In genomic region chr9:35033101-35033500, GRCh38 we compare ENCODE assay signal across 24 cellular contexts. TPM values are rescaled to one million over a fixed set of nuclear protein-coding genes. Genes with fewer than 3 reads are reported as not detected.
DNase-seq lines count a peak whose midpoint lies in the region; FAIRE-seq and TF ChIP-seq lines count a peak whose summit lies in the region.
"Had no signal": no experiment of that assay in that cellular context is flagged by ENCODE, and none has a peak within 500 bp of the region (broad histone marks: within the 10 kb centered on the region; RNA-seq: fewer than 3 reads in every experiment).

No MANE protein-coding gene starts in this region.

- peaks cover 20 to 23% of the 10 kb centered on the region in 2 experiments; a peak in 4 of 5 replicates for H3K9me3 Mint-ChIP-seq in H9
- H3K9me3 Mint-ChIP-seq: CD4-positive, alpha-beta memory T cell; CD4-positive, CD25-positive, alpha-beta regulatory T cell; CD8-positive, alpha-beta memory T cell had no signal

- H3K9me3 ChIP-seq in H9 (ENCODE audit: control insufficient read depth, low read depth, low read length) (peaks cover 20% of the 10 kb centered on the region), kidney (ENCODE audit: control insufficient read depth in 1 of 2, low read length in 2 of 2) (no peaks in the 10 kb centered on the region)
- H3K9me3 ChIP-seq: BE2C had no signal

- no CpG with 5 or more reads among the region's 2 CpGs for WGBS in H9 (ENCODE audit: extremely low coverage, insufficient read length, low lambda C conversion rate)

- H3K27me3 ChIP-seq in H9 (ENCODE audit: insufficient read depth, low read length), result no peaks in the 10 kb centered on the region
- H3K27me3 ChIP-seq: BE2C, BLaER1 had no signal

- H3K9ac ChIP-seq in H9 (ENCODE audit: extremely low read depth, insufficient read length, low read length) (no peak overlapping the region), kidney (ENCODE audit: low read length in 2 of 2) (no peak overlapping the region)
- H3K9ac ChIP-seq: BLaER1 had no signal

- H2BK120ac ChIP-seq in H9 (ENCODE audit: low read depth, low read length, poor library complexity, severe bottlenecking), result no peak overlapping the region

- H3K4ac ChIP-seq in H9 (ENCODE audit: low read depth, low read length), result no peak overlapping the region

- no peak overlapping the region for H3K56ac ChIP-seq in H9 (ENCODE audit: insufficient read length, low read depth, low read length)

- H3K4me1 Mint-ChIP-seq in H9, result peaks cover 2 to 3% of the 10 kb centered on the region in 2 experiments

- H4K8ac ChIP-seq in H9 (replicated peaks; ENCODE audit: insufficient read length, low read depth, low read length), result no peak overlapping the region

- H3K36me3 Mint-ChIP-seq in H9 (ENCODE audit: insufficient read depth in 1 of 3, low read depth in 3 of 3), result peaks cover 14 to 27% (median 26%) of the 10 kb centered on the region in 3 experiments

- H2BK12ac ChIP-seq in H9 (ENCODE audit: insufficient read length, low read depth, low read length), result no peak overlapping the region

- no peaks in the 10 kb centered on the region for H3K36me3 ChIP-seq in kidney (ENCODE audit: control insufficient read depth in 1 of 2, insufficient read depth in 2 of 2, low read length in 2 of 2)
- H3K36me3 ChIP-seq: BE2C, BLaER1 had no signal

- no peak for FAIRE-seq in kidney (lab: Jason Lieb, UNC)
- FAIRE-seq: A204.1, GM12891 had no signal

- no peak overlapping the region for H2AFZ ChIP-seq in H9 (ENCODE audit: low read length)

- H3K27ac Mint-ChIP-seq in H9, result peak overlapping the region in 2 of 3 experiments; percentile 3 to 17; a peak in 2 of 7 replicates
- H3K27ac Mint-ChIP-seq: CD4-positive, alpha-beta memory T cell; CD4-positive, CD25-positive, alpha-beta regulatory T cell had no signal

- no peak overlapping the region for H2AK5ac ChIP-seq in H9 (ENCODE audit: insufficient read length, low read length)

- intact Hi-C loops in kidney (cut with DNase I), result no loop called here

- no peak overlapping the region for H4K5ac ChIP-seq in H9 (ENCODE audit: insufficient read length, low read depth, low read length)

- peak; percentile 3 for DNase-seq in GM10266 (ENCODE audit: extremely low spot score)
- no peak for DNase-seq in H9
- DNase-seq in putamen (ENCODE audit: low spot score), result peak; percentile 26
- DNase-seq in NOMO-1 (lab: John Stamatoyannopoulos, UW; ENCODE audit: unreplicated experiment in 2 of 2), result no peak
- no peak for DNase-seq in kidney
- DNase-seq: 8988T; ACHN; BE2C; C1 segment of cervical spinal cord; CD4-positive, alpha-beta memory T cell; CD4-positive, CD25-positive, alpha-beta regulatory T cell; CD8-positive, alpha-beta memory T cell; COR-L47; DMS 273 treated with DMSO at 0.1 percent for 48 hours; DMS153; DMS53; DMS79; DND-41; EL; GDM1 had no signal

- H3K4me1 ChIP-seq in H9 (ENCODE audit: insufficient read depth, low read length), result no peaks in the 10 kb centered on the region; the same call in 1 of the 2 replicates
- H3K4me1 ChIP-seq in kidney (ENCODE audit: control insufficient read depth in 1 of 2, insufficient read depth in 1 of 2, low read depth in 1 of 2, low read length in 2 of 2), result peaks cover 0 to 2% of the 10 kb centered on the region in 2 donors
- H3K4me1 ChIP-seq: BE2C had no signal

- H3K23me2 ChIP-seq in H9 (ENCODE audit: insufficient read length, low read depth, low read length, poor library complexity, severe bottlenecking), result no peaks in the 10 kb centered on the region

- no peak overlapping the region for H3T11ph ChIP-seq in H9 (ENCODE audit: low read length)

- no peak for TF ChIP-seq CTCF in GM10266 (IDR thresholded peaks at IDR 0.05; ENCODE audit: control insufficient read depth, insufficient read depth, low read depth, missing control alignments)
- TF ChIP-seq CTCF in H9 (conservative IDR thresholded peaks at IDR 0.05), result no peak
- no peak for TF ChIP-seq CTCF in kidney (IDR thresholded peaks at IDR 0.05; ENCODE audit: borderline replicate concordance, extremely low read depth, insufficient read depth)

- H3K23ac ChIP-seq in H9 (ENCODE audit: insufficient read length, low read depth, low read length), result no peak overlapping the region

- H2BK20ac ChIP-seq in H9 (ENCODE audit: low read depth, low read length, poor library complexity, severe bottlenecking), result no peak overlapping the region

- H3K79me1 ChIP-seq in H9 (ENCODE audit: insufficient read depth, low read depth, low read length, poor library complexity, severe bottlenecking), result no peaks in the 10 kb centered on the region

- H2BK5ac ChIP-seq in H9 (ENCODE audit: insufficient read length, low read length), result no peak overlapping the region

- H4K20me1 ChIP-seq in H9 (ENCODE audit: control insufficient read depth, insufficient read depth, insufficient read length), result no peaks in the 10 kb centered on the region
- H4K20me1 ChIP-seq: BLaER1 had no signal

- H3K27me3 Mint-ChIP-seq in H9 (ENCODE audit: low read depth), result no peaks in the 10 kb centered on the region
- H3K27me3 Mint-ChIP-seq: CD4-positive, alpha-beta memory T cell; CD4-positive, CD25-positive, alpha-beta regulatory T cell; CD8-positive, alpha-beta memory T cell had no signal

- no peaks in the 10 kb centered on the region for H3K79me2 ChIP-seq in H9 (ENCODE audit: insufficient read depth, low read length)

- H3K14ac ChIP-seq in H9 (ENCODE audit: insufficient read depth, low read length), result no peak overlapping the region

- H3K27ac ChIP-seq in H9 (ENCODE audit: insufficient read length, low read depth, low read length) (no peak overlapping the region), kidney (ENCODE audit: low read depth in 2 of 2, low read length in 2 of 2) (no peak overlapping the region)
- H3K27ac ChIP-seq: BLaER1 had no signal

- H3K4me2 ChIP-seq in H9 (ENCODE audit: insufficient read depth, insufficient read length, low read length), result no peak overlapping the region
- H3K4me2 ChIP-seq: BLaER1 had no signal

- H3K18ac ChIP-seq in H9 (ENCODE audit: insufficient read length, low read depth, low read length), result no peak overlapping the region

- no peak overlapping the region for H4K91ac ChIP-seq in H9 (ENCODE audit: insufficient read length, low read depth, low read length)

- H3K4me3 ChIP-seq in kidney (ENCODE audit: low read length in 2 of 2), result no peak overlapping the region
- H3K4me3 ChIP-seq: BLaER1 had no signal

- no peak overlapping the region for H2BK15ac ChIP-seq in H9 (ENCODE audit: low read depth, low read length)

- no peak overlapping the region for H3K4me3 Mint-ChIP-seq in H9
- H3K4me3 Mint-ChIP-seq: CD14-positive monocyte; CD4-positive, alpha-beta memory T cell; CD4-positive, CD25-positive, alpha-beta regulatory T cell; CD8-positive, alpha-beta memory T cell had no signal

RNA-seq across cellular contexts. Expression of gene VCP, which starts 39.3 kb away (rescaled TPM):
- total RNA-seq in H9 (2021) (407 and 409 TPM in 2 replicates), kidney (167 TPM)
- polyA plus RNA-seq in kidney (ENCODE audit: insufficient read depth, low read depth, low replicate concordance), result 118 TPM

RNA-seq across cellular contexts. Expression of gene DNAJB5, which starts 43.6 kb away (rescaled TPM):
- 36.8 and 38.9 TPM in 2 replicates for total RNA-seq in H9 (2021)
- total RNA-seq in kidney, result 10.6 TPM
- polyA plus RNA-seq in kidney (ENCODE audit: insufficient read depth, low read depth, low replicate concordance), result 9.7 TPM

RNA-seq across cellular contexts. Expression of gene FANCG, which starts 46.6 kb away (rescaled TPM):
- total RNA-seq in H9 (2021) (86.9 and 88.0 TPM in 2 replicates), kidney (13.8 TPM)
- polyA plus RNA-seq in kidney (ENCODE audit: insufficient read depth, low read depth, low replicate concordance), result 13.5 TPM

Comparison
In these comparisons a context has a peak if more than half of its experiments do, and no peak if none do; other contexts are left out.
1. DNase-seq: peak in GM10266 (single experiment) and putamen (single experiment); none in H9 (single experiment), NOMO-1 (0 of 2) and kidney (single experiment).